ENCODE assay signal across 2 cellular contexts in the genomic region with DNA sequence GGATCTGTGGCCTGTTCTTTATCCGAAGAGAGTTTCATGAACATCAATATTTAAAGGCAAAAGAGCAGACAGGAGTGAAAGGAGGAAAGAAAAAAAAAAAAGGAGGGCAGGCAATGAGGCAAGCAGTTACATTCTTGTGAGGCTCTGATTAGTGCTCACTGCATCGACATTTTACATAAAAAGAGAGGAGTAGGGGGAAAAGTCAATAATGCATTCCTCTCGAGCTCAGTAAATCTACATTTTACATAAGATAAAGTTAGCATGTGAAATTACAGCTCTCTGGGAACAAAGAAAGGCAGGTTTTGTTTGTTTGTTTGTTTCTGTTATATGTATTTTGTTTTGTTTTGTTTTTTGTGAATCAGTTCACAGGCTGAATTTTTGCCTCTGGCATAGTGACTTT.
A peak's percentile ranks its signal among the peaks of the same experiment; 100 is the strongest.
TF ChIP-seq lines count a peak whose summit lies in the region.

No MANE protein-coding gene starts in this region.

TF ChIP-seq in HepG2, 621 proteins besides CTCF, POLR2A, EP300 and RAD21:
- TF ChIP-seq ZNF232 (CRISPR knock-in tag; IDR thresholded peaks at IDR 0.05; ENCODE audit: borderline replicate concordance) (peak; percentile 98), AHR (CRISPR knock-in tag; IDR thresholded peaks at IDR 0.05) (no peak), FOXA3 (CRISPR knock-in tag; IDR thresholded peaks at IDR 0.05) (no peak), ZNF512B (CRISPR knock-in tag; IDR thresholded peaks at IDR 0.05; ENCODE audit: borderline replicate concordance) (no peak), SALL2 (CRISPR knock-in tag; IDR thresholded peaks at IDR 0.05) (no peak), ZNF605 (CRISPR knock-in tag; IDR thresholded peaks at IDR 0.05) (no peak)

TF ChIP-seq in H1, 55 proteins besides CTCF, POLR2A, EP300 and RAD21:
- TF ChIP-seq CHD1 (IDR thresholded peaks at IDR 0.05; ENCODE audit: low read depth, low read length) (no peak), GABPA (IDR thresholded peaks at IDR 0.05; ENCODE audit: borderline replicate concordance, insufficient read depth, low read length) (no peak), PHF8 (conservative IDR thresholded peaks at IDR 0.05; ENCODE audit: low read depth, low read length) (no peak)
TF ChIP-seq in H1: peak in this region for 0.
